In the genomic region with DNA sequence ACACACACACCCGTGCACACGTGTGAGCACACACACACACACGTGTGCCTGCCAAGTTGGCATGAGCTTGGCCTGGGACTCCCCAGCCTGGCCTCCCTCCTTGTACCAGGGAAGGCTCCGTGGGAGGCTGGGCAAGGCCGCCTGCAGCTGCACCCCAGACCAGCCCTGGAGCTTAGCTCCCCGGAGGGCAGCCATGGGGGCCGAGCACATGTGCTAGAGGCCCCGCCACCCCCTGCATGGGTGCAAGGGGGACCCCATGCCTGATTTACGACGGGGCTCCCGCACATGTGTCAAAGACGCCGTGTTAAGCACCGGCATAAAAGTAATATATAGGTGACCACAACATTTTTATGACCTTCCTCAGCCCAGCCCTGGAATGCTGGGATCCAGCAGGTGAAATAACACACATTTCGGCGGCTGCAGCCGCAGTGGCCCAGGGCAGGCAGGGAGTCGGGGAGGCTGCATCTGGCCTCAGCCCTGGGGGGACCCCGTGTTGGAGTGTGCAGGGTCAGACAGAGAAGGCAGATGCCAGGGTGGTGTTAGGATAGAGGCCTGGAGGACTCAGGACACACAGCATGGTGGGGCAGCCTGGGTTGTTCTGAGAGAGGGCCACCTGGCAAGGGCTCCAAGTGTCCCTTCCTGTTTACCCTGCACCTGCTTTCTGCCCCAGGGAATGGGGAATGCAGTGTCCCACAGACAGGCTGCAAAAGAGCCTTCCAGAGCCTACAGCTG, we compare ENCODE assay signal across 1 cellular context.
TF ChIP-seq lines count a peak whose summit lies in the region.

No MANE protein-coding gene starts in this region.

TF ChIP-seq in HepG2, 621 proteins besides CTCF, POLR2A, EP300 and RAD21 (continued from another document):
- TF ChIP-seq, protein P1, sequence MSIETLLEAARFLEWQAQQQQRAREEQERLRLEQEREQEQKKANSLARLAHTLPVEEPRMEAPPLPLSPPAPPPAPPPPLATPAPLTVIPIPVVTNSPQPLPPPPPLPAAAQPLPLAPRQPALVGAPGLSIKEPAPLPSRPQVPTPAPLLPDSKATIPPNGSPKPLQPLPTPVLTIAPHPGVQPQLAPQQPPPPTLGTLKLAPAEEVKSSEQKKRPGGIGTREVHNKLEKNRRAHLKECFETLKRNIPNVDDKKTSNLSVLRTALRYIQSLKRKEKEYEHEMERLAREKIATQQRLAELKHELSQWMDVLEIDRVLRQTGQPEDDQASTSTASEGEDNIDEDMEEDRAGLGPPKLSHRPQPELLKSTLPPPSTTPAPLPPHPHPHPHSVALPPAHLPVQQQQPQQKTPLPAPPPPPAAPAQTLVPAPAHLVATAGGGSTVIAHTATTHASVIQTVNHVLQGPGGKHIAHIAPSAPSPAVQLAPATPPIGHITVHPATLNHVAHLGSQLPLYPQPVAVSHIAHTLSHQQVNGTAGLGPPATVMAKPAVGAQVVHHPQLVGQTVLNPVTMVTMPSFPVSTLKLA (IDR thresholded peaks at IDR 0.05), result peak; percentile 96
